Comparison of ENCODE assay signal across 8 cellular contexts in the genomic region with DNA sequence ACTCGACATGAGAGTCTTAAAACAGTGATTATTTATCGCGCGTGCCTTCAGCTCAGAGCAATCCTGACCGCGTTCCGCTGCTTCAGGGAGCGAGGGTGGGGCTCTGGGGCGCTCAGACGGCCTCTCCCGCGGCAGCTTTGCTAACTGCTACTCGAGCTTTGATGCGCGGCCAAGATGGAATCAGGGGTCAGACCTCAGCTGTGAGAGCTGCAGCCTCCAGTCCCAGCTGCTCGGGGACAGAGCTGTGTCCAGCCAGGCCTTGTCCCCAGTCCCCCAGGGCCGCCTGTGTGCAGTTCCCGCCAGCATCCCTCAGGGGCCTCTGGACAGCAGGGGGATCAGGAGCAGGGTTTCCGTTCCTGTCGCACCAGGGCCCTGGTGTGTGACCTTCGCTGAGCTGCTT.
"Had no signal": no experiment of that assay in that cellular context is flagged by ENCODE, and none has a peak within 500 bp of the region (broad histone marks: within the 10 kb centered on the region; RNA-seq: fewer than 3 reads in every experiment).

No MANE protein-coding gene starts in this region.

- H3K9me3 ChIP-seq: right lobe of liver, upper lobe of left lung had no signal

- H3K36me3 ChIP-seq: brain microvascular endothelial cell, right lobe of liver, upper lobe of left lung had no signal

- H3K4me3 ChIP-seq: right lobe of liver, upper lobe of left lung had no signal

- H3K27ac ChIP-seq: brain microvascular endothelial cell, right lobe of liver, upper lobe of left lung had no signal

- H3K27me3 ChIP-seq: brain microvascular endothelial cell, right lobe of liver, upper lobe of left lung had no signal

- ATAC-seq: activated CD4-positive, CD25-positive, alpha-beta regulatory T cell treated with anti-CD3 and anti-CD28 coated beads, Interleukin-2, amount 50 U/mL, for 24 hours; right lobe of liver; stimulated activated naive B cell treated with anti-CD40 and anti-IgM and Interleukin-4, amounts not matched to agents 10 μg/mL and 1 μg/mL and 100 μg/mL, for 72 hours; T-helper 17 cell had no signal

- DNase-seq: amniotic stem cell; brain microvascular endothelial cell; right lobe of liver; stimulated activated CD4-positive, alpha-beta T cell treated with anti-CD3 and anti-CD28 coated beads, Interleukin-1b, Interleukin-23, amount 100 ng/mL, for 48 hours; stimulated activated naive B cell treated with anti-CD40 and anti-IgM and Interleukin-4, amounts not matched to agents 10 μg/mL and 1 μg/mL and 100 μg/mL, for 72 hours; T-helper 17 cell had no signal

- H3K4me1 ChIP-seq: right lobe of liver, upper lobe of left lung had no signal
